Comparison of ENCODE assay signal across 23 cellular contexts in the genomic region with DNA sequence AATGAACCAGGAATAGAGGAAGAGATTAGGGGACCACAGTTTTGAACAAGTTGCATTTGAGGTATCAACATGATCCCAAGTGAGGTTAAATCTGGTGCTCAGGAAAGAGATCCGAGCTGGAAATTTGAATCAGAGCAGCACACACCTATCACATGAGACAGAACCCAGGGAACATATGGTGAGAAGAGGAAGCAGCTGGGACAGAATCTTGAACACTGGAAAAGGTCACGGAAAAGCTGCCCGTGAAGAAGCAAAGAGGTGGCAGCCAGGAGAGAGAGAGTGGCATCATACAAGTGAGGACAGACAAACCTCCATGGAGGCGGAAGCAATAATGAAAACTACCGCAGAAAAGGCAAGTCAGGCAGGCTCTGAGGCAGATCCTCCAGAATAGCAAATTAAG.
"Had no signal": no experiment of that assay in that cellular context is flagged by ENCODE, and none has a peak within 500 bp of the region (broad histone marks: within the 10 kb centered on the region; RNA-seq: fewer than 3 reads in every experiment).

No MANE protein-coding gene starts in this region.

- H3K4me3 Mint-ChIP-seq: activated B cell treated with CpG ODN at 0.5 μM for 24 hours; activated CD4-positive, alpha-beta T cell treated with anti-CD3 and anti-CD28 coated beads for 36 hours; activated naive CD8-positive, alpha-beta T cell treated with anti-CD3 and anti-CD28 coated beads, Interleukin-2, amount 10 ng/mL, durations not matched to agents 7 days and 5 days; activated T-cell treated with anti-CD3 and anti-CD28 coated beads, Interleukin-2, amount 50 U/mL, for 4 hours; natural killer cell; type B pancreatic cell had no signal

- H3K9me3 Mint-ChIP-seq: activated B cell treated with CpG ODN at 0.5 μM for 24 hours; activated naive CD8-positive, alpha-beta T cell treated with anti-CD3 and anti-CD28 coated beads, Interleukin-2, amount 10 ng/mL, durations not matched to agents 7 days and 5 days; activated T-cell treated with anti-CD3 and anti-CD28 coated beads, Interleukin-2, amount 50 U/mL, for 4 hours; activated T-helper 2 cell treated with anti-CD3 and anti-CD28 coated beads, Interferon-gamma antibody, Interleukin-2, Interleukin-4, amounts not matched to agents 10 μg/mL and 5 μg/mL and 100 μg/mL, durations not matched to agents 14 hours and 24 hours and 36 hours; natural killer cell had no signal

- H3K27ac Mint-ChIP-seq: activated B cell treated with CpG ODN at 0.5 μM for 24 hours; activated CD4-positive, alpha-beta T cell treated with anti-CD3 and anti-CD28 coated beads for 36 hours; activated naive CD8-positive, alpha-beta T cell treated with anti-CD3 and anti-CD28 coated beads, Interleukin-2, amount 10 ng/mL, durations not matched to agents 7 days and 5 days; activated T-helper 2 cell treated with anti-CD3 and anti-CD28 coated beads, Interferon-gamma antibody, Interleukin-2, Interleukin-4, amounts not matched to agents 10 μg/mL and 5 μg/mL and 100 μg/mL, durations not matched to agents 14 hours and 24 hours and 36 hours; natural killer cell; progenitor cell of endocrine pancreas; type B pancreatic cell had no signal

- FAIRE-seq: bronchial epithelial cell had no signal

- H3K27me3 Mint-ChIP-seq: activated B cell treated with CpG ODN at 0.5 μM for 24 hours; activated CD4-positive, alpha-beta T cell treated with anti-CD3 and anti-CD28 coated beads for 36 hours; activated naive CD8-positive, alpha-beta T cell treated with anti-CD3 and anti-CD28 coated beads, Interleukin-2, amount 10 ng/mL, durations not matched to agents 7 days and 5 days; progenitor cell of endocrine pancreas; type B pancreatic cell had no signal

- H3K4me1 Mint-ChIP-seq: activated B cell treated with CpG ODN at 0.5 μM for 24 hours; activated CD4-positive, alpha-beta T cell treated with anti-CD3 and anti-CD28 coated beads for 36 hours had no signal

- H3K4me3 ChIP-seq: heart right ventricle, left lung, thoracic aorta, vagina had no signal

- H3K4me1 ChIP-seq: left lung had no signal

- H3K36me3 Mint-ChIP-seq: activated naive CD8-positive, alpha-beta T cell treated with anti-CD3 and anti-CD28 coated beads, Interleukin-2, amount 10 ng/mL, durations not matched to agents 7 days and 5 days; natural killer cell had no signal

- H3K27ac ChIP-seq: epithelial cell of prostate, heart right ventricle, left lung, thoracic aorta, vagina had no signal

- H3K36me3 ChIP-seq: left lung, thoracic aorta, vagina had no signal

- H3K9me3 ChIP-seq: left lung, thoracic aorta, vagina had no signal

- H3K27me3 ChIP-seq: heart right ventricle, left lung, vagina had no signal

- DNase-seq: activated B cell treated with CpG ODN at 0.5 μM for 24 hours; activated CD4-positive, alpha-beta T cell treated with anti-CD3 and anti-CD28 coated beads for 36 hours; activated CD4-positive, alpha-beta T cell treated with anti-CD3 and anti-CD28 coated beads, Interleukin-2, amount 50 U/mL, for 48 hours; activated CD8-positive, alpha-beta memory T cell treated with anti-CD3 and anti-CD28 coated beads, Interleukin-2, amount 50 U/mL, for 48 hours; activated naive CD4-positive, alpha-beta T cell treated with Interleukin-2 at 50 U/mL for 16 hours; activated naive CD8-positive, alpha-beta T cell treated with anti-CD3 and anti-CD28 coated beads, Interleukin-2, amount 10 ng/mL, durations not matched to agents 7 days and 5 days; activated T-cell treated with anti-CD3 and anti-CD28 coated beads, Interleukin-2, amount 50 U/mL, for 4 hours; amniotic stem cell; cerebellar nuclear complex; cortex of kidney; heart right ventricle; left lung; midbrain; natural killer cell; stimulated activated CD4-positive, alpha-beta T cell treated with anti-CD3 and anti-CD28 coated beads, Interleukin-4, amount 100 ng/mL, for 24 hours; stimulated activated naive CD4-positive, alpha-beta T cell treated with Interleukin-2 at 50 U/mL for 16 hours had no signal
